ENCODE assay signal across 1 cellular context in genomic region chr15:47587938-47588817, GRCh38.
TF ChIP-seq lines count a peak whose summit lies in the region.

No MANE protein-coding gene starts in this region.

TF ChIP-seq in H1, 55 proteins besides CTCF, POLR2A, EP300 and RAD21 (continued from another document):
- no peak for TF ChIP-seq CHD7 (IDR thresholded peaks at IDR 0.05; ENCODE audit: insufficient replicate concordance, low read length)
- no peak for TF ChIP-seq ATF2 (IDR thresholded peaks at IDR 0.05; ENCODE audit: low read length)
